ENCODE assay signal across 9 cellular contexts in genomic region chr9:136567651-136568287, GRCh38. TPM values are rescaled to one million over a fixed set of nuclear protein-coding genes. Genes with fewer than 3 reads are reported as not detected.
A peak's percentile ranks its signal among the peaks of the same experiment; 100 is the strongest.
DNase-seq lines count a peak whose midpoint lies in the region; ATAC-seq and TF ChIP-seq lines count a peak whose summit lies in the region.
"Had no signal": no experiment of that assay in that cellular context is flagged by ENCODE, and none has a peak within 500 bp of the region (broad histone marks: within the 10 kb centered on the region; RNA-seq: fewer than 3 reads in every experiment).

No MANE protein-coding gene starts in this region.

- no peaks in the 10 kb centered on the region for H3K9me3 ChIP-seq in Panc1 (ENCODE audit: control insufficient read depth, insufficient read depth, low read depth, low read length)
- no peaks in the 10 kb centered on the region for H3K9me3 ChIP-seq in fibroblast of lung (ENCODE audit: control insufficient read depth, insufficient read depth, low read depth, low read length)
- H3K9me3 ChIP-seq: BLaER1 treated with 17β-estradiol and CSF1 and Interleukin-3, amounts not matched to agents 10 nM and 100 nM had no signal

- H3K4me3 ChIP-seq in Panc1 (ENCODE audit: low read depth in 2 of 2, low read length in 2 of 2), result no peak overlapping the region
- H3K4me3 ChIP-seq in fibroblast of lung (replicated peaks in 1 of 4; ENCODE audit: control extremely low read depth in 1 of 4, insufficient read depth in 1 of 4, low read depth in 3 of 4, low read length in 4 of 4), result no peak overlapping the region
- H3K4me3 ChIP-seq: BLaER1 treated with 17β-estradiol and CSF1 and Interleukin-3, amounts not matched to agents 10 nM and 100 nM had no signal

- intact Hi-C loops in Panc1 (cut with micrococcal nuclease; ENCODE audit: unreplicated experiment), result no loop called here

- peak; percentile 81 for ATAC-seq in Panc1
- ATAC-seq in HG03196 (IDR thresholded peaks at IDR 0.05; ENCODE audit: unreplicated experiment), result no peak
- no peak for ATAC-seq in activated CD8-positive, alpha-beta memory T cell treated with anti-CD3 and anti-CD28 coated beads, Interleukin-2, amount 10 ng/mL, durations not matched to agents 7 days and 5 days
- no peak for ATAC-seq in stimulated activated naive CD8-positive, alpha-beta T cell treated with anti-CD3 and anti-CD28 coated beads, Interleukin-15, Interleukin-2, amounts not matched to agents 100 U/mL and 50 U/mL, for 24 hours

- H3K4me1 ChIP-seq in Panc1 (ENCODE audit: control insufficient read depth, insufficient read depth, low read length), result peaks cover 22% of the 10 kb centered on the region
- H3K4me1 ChIP-seq in fibroblast of lung (ENCODE audit: control insufficient read depth, extremely low read depth, insufficient read depth, low read length), result peaks cover 45% of the 10 kb centered on the region

- H3K27me3 ChIP-seq in Panc1 (ENCODE audit: control insufficient read depth, insufficient read depth, low read length), result no peaks in the 10 kb centered on the region
- H3K27me3 ChIP-seq in fibroblast of lung (ENCODE audit: control insufficient read depth, insufficient read depth, low read length), result no peaks in the 10 kb centered on the region
- H3K27me3 ChIP-seq: BLaER1 treated with 17β-estradiol and CSF1 and Interleukin-3, amounts not matched to agents 10 nM and 100 nM had no signal

- H3K27ac ChIP-seq in Panc1 (ENCODE audit: low read length) (peak overlapping the region; percentile 61), fibroblast of lung (ENCODE audit: insufficient read depth, low read length) (peak overlapping the region; percentile 80)

- no TSS peak for BruUV-seq in Panc1 (replicated peaks; lab: Mats Ljungman, UMichigan)

- no peaks in the 10 kb centered on the region for H3K36me3 Mint-ChIP-seq in nephron progenitor cell (ENCODE audit: low read depth)
- H3K36me3 Mint-ChIP-seq in activated CD8-positive, alpha-beta memory T cell treated with anti-CD3 and anti-CD28 coated beads, Interleukin-2, amount 10 ng/mL, durations not matched to agents 7 days and 5 days, result no peaks in the 10 kb centered on the region

- CTCF ChIA-PET in Panc1 (lab: Charles Lee), result no interaction called here
- CTCF ChIA-PET in activated CD8-positive, alpha-beta memory T cell treated with anti-CD3 and anti-CD28 coated beads, Interleukin-2, amount 10 ng/mL, durations not matched to agents 7 days and 5 days (lab: Charles Lee), result no interaction called here

- no peaks in the 10 kb centered on the region for H3K9me3 Mint-ChIP-seq in nephron progenitor cell
- peaks cover 2% of the 10 kb centered on the region for H3K9me3 Mint-ChIP-seq in activated CD8-positive, alpha-beta memory T cell treated with anti-CD3 and anti-CD28 coated beads, Interleukin-2, amount 10 ng/mL, durations not matched to agents 7 days and 5 days (ENCODE audit: low read depth)

- POLR2A ChIA-PET in Panc1 (lab: Charles Lee), result no interaction called here

- H3K79me2 ChIP-seq in fibroblast of lung (ENCODE audit: control insufficient read depth, insufficient read depth, low read length), result no peaks in the 10 kb centered on the region

- peak overlapping the region; percentile 71 for H3K27ac Mint-ChIP-seq in nephron progenitor cell
- H3K27ac Mint-ChIP-seq in activated CD8-positive, alpha-beta memory T cell treated with anti-CD3 and anti-CD28 coated beads, Interleukin-2, amount 10 ng/mL, durations not matched to agents 7 days and 5 days, result no peak overlapping the region

- H3K4me3 Mint-ChIP-seq in nephron progenitor cell, result no peak overlapping the region
- no peak overlapping the region for H3K4me3 Mint-ChIP-seq in activated CD8-positive, alpha-beta memory T cell treated with anti-CD3 and anti-CD28 coated beads, Interleukin-2, amount 10 ng/mL, durations not matched to agents 7 days and 5 days

- H2AFZ ChIP-seq in fibroblast of lung (ENCODE audit: low read length), result no peak overlapping the region

- H3K4me2 ChIP-seq in fibroblast of lung (ENCODE audit: extremely low read depth, insufficient read depth, low read length), result no peak overlapping the region

- H3K36me3 ChIP-seq in Panc1 (ENCODE audit: control insufficient read depth, insufficient read depth, low read length), result no peaks in the 10 kb centered on the region
- H3K36me3 ChIP-seq in fibroblast of lung (ENCODE audit: control insufficient read depth, insufficient read depth, low read length), result no peaks in the 10 kb centered on the region
- H3K36me3 ChIP-seq: BLaER1 treated with 17β-estradiol and CSF1 and Interleukin-3, amounts not matched to agents 10 nM and 100 nM had no signal

- in situ Hi-C loops in Panc1 (cut with HindIII; ENCODE audit: low pct_unique_long_range_greater_than_20kb, low sequenced_read_pairs), result no loop called here

- TF ChIP-seq CTCF in Panc1 (IDR thresholded peaks at IDR 0.05), result no peak
- TF ChIP-seq CTCF in fibroblast of lung (conservative IDR thresholded peaks at IDR 0.05 in 1 of 2, IDR thresholded peaks at IDR 0.05 in 1 of 2; ENCODE audit: low read depth in 1 of 2, low read length in 2 of 2), result no peak
- TF ChIP-seq CTCF in nephron progenitor cell (IDR thresholded peaks at IDR 0.05), result no peak

- no peaks in the 10 kb centered on the region for H4K20me1 ChIP-seq in fibroblast of lung (ENCODE audit: control insufficient read depth, extremely low read depth, insufficient read depth, low read length)
- H4K20me1 ChIP-seq: BLaER1 treated with 17β-estradiol and CSF1 and Interleukin-3, amounts not matched to agents 10 nM and 100 nM had no signal

- DNase-seq in AG08396 (ENCODE audit: low spot score), result peak; percentile 92
- no peak for DNase-seq in Panc1 (ENCODE audit: low read depth, low spot score)
- peak; percentile 77 to 85 for DNase-seq in fibroblast of lung (ENCODE audit: low read depth in 2 of 2)
- DNase-seq in nephron progenitor cell, result peak; percentile 43
- DNase-seq in activated CD8-positive, alpha-beta memory T cell treated with anti-CD3 and anti-CD28 coated beads, Interleukin-2, amount 10 ng/mL, durations not matched to agents 7 days and 5 days, result no peak
- no peak for DNase-seq in NCI-H1048 (lab: John Stamatoyannopoulos, UW)
- no peak for DNase-seq in stimulated activated naive CD8-positive, alpha-beta T cell treated with anti-CD3 and anti-CD28 coated beads, Interleukin-15, Interleukin-2, amounts not matched to agents 100 U/mL and 50 U/mL, for 24 hours

- H3K4me1 Mint-ChIP-seq in nephron progenitor cell, result peaks cover 75% of the 10 kb centered on the region
- H3K4me1 Mint-ChIP-seq in activated CD8-positive, alpha-beta memory T cell treated with anti-CD3 and anti-CD28 coated beads, Interleukin-2, amount 10 ng/mL, durations not matched to agents 7 days and 5 days, result no peaks in the 10 kb centered on the region

- H3K9ac ChIP-seq in fibroblast of lung (ENCODE audit: insufficient read depth, low read length), result peak overlapping the region; percentile 34

- peaks cover 7% of the 10 kb centered on the region for H3K27me3 Mint-ChIP-seq in nephron progenitor cell (ENCODE audit: low read depth, poor library complexity)
- H3K27me3 Mint-ChIP-seq in activated CD8-positive, alpha-beta memory T cell treated with anti-CD3 and anti-CD28 coated beads, Interleukin-2, amount 10 ng/mL, durations not matched to agents 7 days and 5 days, result no peaks in the 10 kb centered on the region

RNA-seq across cellular contexts. Expression of gene NOTCH1, which starts 21.9 kb away (rescaled TPM):
- total RNA-seq in Panc1 (2021; ENCODE audit: unreplicated experiment), result 13.4 TPM
- 11.1 TPM for polyA plus RNA-seq in Panc1 (2012; ENCODE audit: insufficient read length)
- 10.9 and 12.1 TPM in 2 replicates for total RNA-seq in fibroblast of lung
- 0.98 and 3.3 TPM in 2 replicates for polyA plus RNA-seq in fibroblast of lung
- 3.7 and 14.9 TPM in 2 replicates for polyA plus RNA-seq in fibroblast of lung (2012)
- 5.1 and 25.2 TPM in 2 replicates for polyA minus RNA-seq in fibroblast of lung (ENCODE audit: low replicate concordance)
- total RNA-seq in activated CD8-positive, alpha-beta memory T cell treated with anti-CD3 and anti-CD28 coated beads, Interleukin-2, amount 10 ng/mL, durations not matched to agents 7 days and 5 days, result 10 to 100 TPM; 67.3 to 73.5 TPM

Comparison
In these comparisons a context has a peak if more than half of its experiments do, and no peak if none do; other contexts are left out.
1. DNase-seq: peak in AG08396 (single experiment), fibroblast of lung (2 of 2) and nephron progenitor cell (single experiment); none in Panc1 (single experiment), activated CD8-positive, alpha-beta memory T cell treated with anti-CD3 and anti-CD28 coated beads, Interleukin-2, amount 10 ng/mL, durations not matched to agents 7 days and 5 days (single experiment), NCI-H1048 (single experiment) and stimulated activated naive CD8-positive, alpha-beta T cell treated with anti-CD3 and anti-CD28 coated beads, Interleukin-15, Interleukin-2, amounts not matched to agents 100 U/mL and 50 U/mL, for 24 hours (single experiment).